20 cellular contexts compared by ENCODE assay signal in the genomic region with DNA sequence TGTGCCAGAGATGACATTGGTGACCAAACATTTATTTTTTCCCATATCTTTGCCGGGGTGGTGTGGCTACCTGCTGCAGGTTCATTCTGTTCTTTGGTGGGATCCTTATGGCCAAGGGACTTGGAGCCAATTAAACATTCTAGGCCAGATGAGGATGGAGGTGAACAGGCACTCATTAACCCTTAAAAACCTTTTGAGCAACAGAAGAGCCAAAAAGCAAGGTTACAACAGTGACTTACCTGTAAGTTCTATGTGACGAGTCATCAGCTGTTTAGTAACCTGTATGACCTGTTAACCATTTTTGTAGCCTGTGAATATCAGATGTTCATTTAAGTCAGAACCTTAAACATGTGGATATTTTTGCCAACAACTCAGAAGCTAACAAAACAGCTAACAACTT.
"Had no signal": no experiment of that assay in that cellular context is flagged by ENCODE, and none has a peak within 500 bp of the region (broad histone marks: within the 10 kb centered on the region; RNA-seq: fewer than 3 reads in every experiment).

No MANE protein-coding gene starts in this region.

- H3K4me1 ChIP-seq: vagina had no signal

- H3K4me3 Mint-ChIP-seq: activated CD8-positive, alpha-beta memory T cell treated with anti-CD3 and anti-CD28 coated beads, Interleukin-2, amount 10 ng/mL, durations not matched to agents 7 days and 5 days; activated CD8-positive, alpha-beta T cell treated with anti-CD3 and anti-CD28 coated beads for 36 hours; activated naive CD8-positive, alpha-beta T cell treated with anti-CD3 and anti-CD28 coated beads, Interleukin-2, amount 50 U/mL, for 24 hours; memory B cell; nephron; stimulated activated memory B cell treated with anti-CD40 and anti-IgM and Interleukin-4, amounts not matched to agents 10 μg/mL and 1 μg/mL and 100 μg/mL, for 72 hours had no signal

- H3K9me3 ChIP-seq: transverse colon, vagina had no signal

- H3K36me3 ChIP-seq: cardiac muscle cell, transverse colon, vagina had no signal

- H3K4me3 ChIP-seq: cardiac muscle cell, skin epidermis, transverse colon, vagina had no signal

- H3K4me1 Mint-ChIP-seq: stimulated activated memory B cell treated with anti-CD40 and anti-IgM and Interleukin-4, amounts not matched to agents 10 μg/mL and 1 μg/mL and 100 μg/mL, for 72 hours had no signal

- H3K9me3 Mint-ChIP-seq: activated CD8-positive, alpha-beta T cell treated with anti-CD3 and anti-CD28 coated beads for 36 hours; activated naive CD8-positive, alpha-beta T cell treated with anti-CD3 and anti-CD28 coated beads, Interleukin-2, amount 50 U/mL, for 24 hours; memory B cell; nephron; stimulated activated memory B cell treated with anti-CD40 and anti-IgM and Interleukin-4, amounts not matched to agents 10 μg/mL and 1 μg/mL and 100 μg/mL, for 72 hours had no signal

- H3K27me3 Mint-ChIP-seq: activated CD8-positive, alpha-beta memory T cell treated with anti-CD3 and anti-CD28 coated beads, Interleukin-2, amount 10 ng/mL, durations not matched to agents 7 days and 5 days; activated CD8-positive, alpha-beta T cell treated with anti-CD3 and anti-CD28 coated beads for 36 hours; activated naive CD8-positive, alpha-beta T cell treated with anti-CD3 and anti-CD28 coated beads, Interleukin-2, amount 50 U/mL, for 24 hours; memory B cell; stimulated activated memory B cell treated with anti-CD40 and anti-IgM and Interleukin-4, amounts not matched to agents 10 μg/mL and 1 μg/mL and 100 μg/mL, for 72 hours had no signal

- DNase-seq: activated CD4-positive, alpha-beta T cell treated with anti-CD3 and anti-CD28 coated beads for 1 hour; activated CD8-positive, alpha-beta memory T cell treated with anti-CD3 and anti-CD28 coated beads, Interleukin-2, amount 10 ng/mL, durations not matched to agents 7 days and 5 days; activated CD8-positive, alpha-beta T cell treated with anti-CD3 and anti-CD28 coated beads for 36 hours; activated gamma-delta T cell; activated naive CD4-positive, alpha-beta T cell treated with anti-CD3 and anti-CD28 coated beads, Interleukin-2, amount 50 U/mL, for 16 hours; activated naive CD8-positive, alpha-beta T cell treated with anti-CD3 and anti-CD28 coated beads, Interleukin-2, amount 50 U/mL, for 24 hours; activated T-cell treated with anti-CD3 and anti-CD28 coated beads for 4 hours; foreskin melanocyte; glutamatergic neuron; hippocampal formation; right cardiac atrium; stimulated activated CD4-positive, alpha-beta T cell treated with anti-CD3 and anti-CD28 coated beads, Interleukin-2, amount 100 ng/mL, for 24 hours; T-helper 1 cell; transverse colon had no signal

- H3K27ac Mint-ChIP-seq: activated CD8-positive, alpha-beta memory T cell treated with anti-CD3 and anti-CD28 coated beads, Interleukin-2, amount 10 ng/mL, durations not matched to agents 7 days and 5 days; activated CD8-positive, alpha-beta T cell treated with anti-CD3 and anti-CD28 coated beads for 36 hours; activated naive CD8-positive, alpha-beta T cell treated with anti-CD3 and anti-CD28 coated beads, Interleukin-2, amount 50 U/mL, for 24 hours; memory B cell; nephron; stimulated activated memory B cell treated with anti-CD40 and anti-IgM and Interleukin-4, amounts not matched to agents 10 μg/mL and 1 μg/mL and 100 μg/mL, for 72 hours had no signal

- H3K27me3 ChIP-seq: cardiac muscle cell, transverse colon, vagina had no signal

- ATAC-seq: activated CD8-positive, alpha-beta memory T cell treated with anti-CD3 and anti-CD28 coated beads, Interleukin-2, amount 10 ng/mL, durations not matched to agents 7 days and 5 days; activated CD8-positive, alpha-beta T cell treated with anti-CD3 and anti-CD28 coated beads for 36 hours; activated naive CD8-positive, alpha-beta T cell treated with anti-CD3 and anti-CD28 coated beads, Interleukin-2, amount 50 U/mL, for 24 hours; right cardiac atrium; stimulated activated memory B cell treated with anti-CD40 and anti-IgM and Interleukin-4, amounts not matched to agents 10 μg/mL and 1 μg/mL and 100 μg/mL, for 72 hours had no signal
